Comparison of ENCODE assay signal across 10 cellular contexts in the genomic region with DNA sequence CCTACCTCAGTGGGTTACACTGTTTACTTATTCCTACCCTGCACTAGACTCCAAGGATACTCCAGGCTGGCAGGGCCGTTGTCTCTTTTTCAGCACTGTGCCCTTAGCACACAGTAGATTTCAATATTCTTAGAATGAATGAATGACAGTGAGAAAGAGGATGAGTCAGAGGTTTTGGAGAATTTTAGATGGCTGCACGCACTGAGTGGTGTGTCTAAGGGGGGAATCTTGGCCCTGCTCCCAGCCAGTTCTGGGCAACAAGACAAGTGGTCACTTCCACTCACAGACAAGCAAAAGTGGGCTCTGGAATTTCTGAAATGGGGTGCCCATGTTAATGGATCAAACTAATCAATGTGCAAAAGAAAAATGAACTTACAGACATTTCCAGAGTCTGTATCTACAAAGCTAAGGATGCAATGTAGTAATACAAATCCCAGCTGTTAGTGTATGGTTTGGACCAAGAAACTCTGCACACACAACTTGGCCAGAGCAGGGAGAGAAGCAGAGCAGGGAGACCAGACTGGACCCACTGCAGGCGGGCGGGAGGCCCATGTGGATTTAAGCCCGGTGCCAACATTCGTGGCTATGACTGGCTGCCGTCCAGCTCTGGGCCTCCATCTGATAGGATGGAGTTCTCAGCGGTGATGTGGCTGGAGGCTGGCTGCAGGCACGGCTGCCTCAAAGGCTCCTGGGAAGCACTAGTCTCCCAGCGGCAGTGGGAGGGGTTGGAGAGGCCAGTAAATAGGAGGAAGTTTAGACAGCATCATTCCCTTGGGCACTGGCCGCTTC.
A peak's percentile ranks its signal among the peaks of the same experiment; 100 is the strongest.
DNase-seq lines count a peak whose midpoint lies in the region; ATAC-seq and TF ChIP-seq lines count a peak whose summit lies in the region.
"Had no signal": no experiment of that assay in that cellular context is flagged by ENCODE, and none has a peak within 500 bp of the region (broad histone marks: within the 10 kb centered on the region; RNA-seq: fewer than 3 reads in every experiment).

No MANE protein-coding gene starts in this region.

- DNase-seq in NCI-H226 = peak; percentile 95
- DNase-seq in dermis blood vessel endothelial cell = peak; percentile 76
- peak; percentile 57 for DNase-seq in medulla oblongata (ENCODE audit: extremely low spot score)
- DNase-seq in osteocyte (ENCODE audit: extremely low spot score, unreplicated experiment) = no peak
- no peak for DNase-seq in nephron progenitor cell
- no peak for DNase-seq in NCI-H2227 treated with DMSO at 0.1 percent for 48 hours (lab: John Stamatoyannopoulos, UW)
- DNase-seq: ACHN, NCI-H2171 treated with DMSO at 0.1 percent for 48 hours had no signal

- no peak for ATAC-seq in GM21390 (IDR thresholded peaks at IDR 0.05; ENCODE audit: unreplicated experiment)

- H3K36me3 Mint-ChIP-seq in osteocyte (ENCODE audit: unreplicated experiment) (no peaks in the 10 kb centered on the region), nephron progenitor cell (ENCODE audit: low read depth) (no peaks in the 10 kb centered on the region)

- H3K27ac Mint-ChIP-seq in osteocyte (ENCODE audit: unreplicated experiment) (no peak overlapping the region), nephron progenitor cell (no peak overlapping the region)

- H3K27ac ChIP-seq in 22Rv1 = peak overlapping the region; percentile 93

- H3K9me3 Mint-ChIP-seq in osteocyte (ENCODE audit: unreplicated experiment) = no peaks in the 10 kb centered on the region
- no peaks in the 10 kb centered on the region for H3K9me3 Mint-ChIP-seq in nephron progenitor cell

- H3K27me3 Mint-ChIP-seq in osteocyte (ENCODE audit: unreplicated experiment) (no peaks in the 10 kb centered on the region), nephron progenitor cell (ENCODE audit: low read depth, poor library complexity) (peaks cover 12% of the 10 kb centered on the region)

- H3K4me3 Mint-ChIP-seq in osteocyte (ENCODE audit: unreplicated experiment) (no peak overlapping the region), nephron progenitor cell (no peak overlapping the region)

- no peaks in the 10 kb centered on the region for H3K4me1 Mint-ChIP-seq in osteocyte (ENCODE audit: unreplicated experiment)
- H3K4me1 Mint-ChIP-seq in nephron progenitor cell = no peaks in the 10 kb centered on the region

- TF ChIP-seq CTCF in 22Rv1 (IDR thresholded peaks at IDR 0.05) (no peak), osteocyte (IDR thresholded peaks at IDR 0.05) (no peak), nephron progenitor cell (IDR thresholded peaks at IDR 0.05) (no peak)

Comparison
In these comparisons a context has a peak if more than half of its experiments do, and no peak if none do; other contexts are left out.
1. DNase-seq: peak in NCI-H226 (single experiment), dermis blood vessel endothelial cell (single experiment) and medulla oblongata (single experiment); none in osteocyte (single experiment), nephron progenitor cell (single experiment) and NCI-H2227 treated with DMSO at 0.1 percent for 48 hours (single experiment).